Comparison of ENCODE assay signal across 2 cellular contexts in the genomic region with DNA sequence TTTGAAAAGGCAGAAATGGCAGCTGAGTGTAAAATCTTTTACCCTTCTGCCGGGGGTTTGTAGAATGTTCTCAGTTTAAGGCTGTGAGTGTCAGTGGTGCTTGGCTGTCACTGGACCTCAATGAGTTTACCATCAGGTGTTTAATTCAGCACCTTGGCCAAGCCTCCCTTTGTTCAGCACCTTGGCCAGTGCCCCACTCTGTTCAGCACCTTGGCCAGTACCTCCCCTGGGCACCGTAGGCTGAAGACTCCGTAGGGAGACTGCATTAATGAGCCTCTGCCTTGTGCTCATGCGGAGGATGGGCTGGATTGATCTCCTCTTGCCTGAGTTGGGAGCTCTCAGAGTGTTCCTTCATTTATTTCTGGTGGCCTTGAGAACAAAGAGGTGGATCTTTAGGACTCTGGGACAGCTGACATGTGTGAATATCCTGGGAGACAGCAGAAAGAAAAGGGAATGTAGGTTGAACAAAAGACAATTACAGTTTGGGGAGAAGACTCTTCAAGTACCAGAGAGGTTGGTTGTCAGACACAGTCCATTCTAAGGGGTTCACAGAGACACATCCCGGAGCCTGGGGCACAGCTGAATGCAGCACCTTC.
TF ChIP-seq lines count a peak whose summit lies in the region.

No MANE protein-coding gene starts in this region.

TF ChIP-seq in SK-N-SH, 30 proteins besides CTCF, POLR2A, EP300 and RAD21:
- TF ChIP-seq SIN3A (IDR thresholded peaks at IDR 0.05; ENCODE audit: borderline replicate concordance, low read depth, low read length) (peak; percentile 87; the same call in 1 of the 2 replicates), SMC3 (IDR thresholded peaks at IDR 0.05; ENCODE audit: low read depth, low read length) (no peak)
- TF ChIP-seq, protein P1, sequence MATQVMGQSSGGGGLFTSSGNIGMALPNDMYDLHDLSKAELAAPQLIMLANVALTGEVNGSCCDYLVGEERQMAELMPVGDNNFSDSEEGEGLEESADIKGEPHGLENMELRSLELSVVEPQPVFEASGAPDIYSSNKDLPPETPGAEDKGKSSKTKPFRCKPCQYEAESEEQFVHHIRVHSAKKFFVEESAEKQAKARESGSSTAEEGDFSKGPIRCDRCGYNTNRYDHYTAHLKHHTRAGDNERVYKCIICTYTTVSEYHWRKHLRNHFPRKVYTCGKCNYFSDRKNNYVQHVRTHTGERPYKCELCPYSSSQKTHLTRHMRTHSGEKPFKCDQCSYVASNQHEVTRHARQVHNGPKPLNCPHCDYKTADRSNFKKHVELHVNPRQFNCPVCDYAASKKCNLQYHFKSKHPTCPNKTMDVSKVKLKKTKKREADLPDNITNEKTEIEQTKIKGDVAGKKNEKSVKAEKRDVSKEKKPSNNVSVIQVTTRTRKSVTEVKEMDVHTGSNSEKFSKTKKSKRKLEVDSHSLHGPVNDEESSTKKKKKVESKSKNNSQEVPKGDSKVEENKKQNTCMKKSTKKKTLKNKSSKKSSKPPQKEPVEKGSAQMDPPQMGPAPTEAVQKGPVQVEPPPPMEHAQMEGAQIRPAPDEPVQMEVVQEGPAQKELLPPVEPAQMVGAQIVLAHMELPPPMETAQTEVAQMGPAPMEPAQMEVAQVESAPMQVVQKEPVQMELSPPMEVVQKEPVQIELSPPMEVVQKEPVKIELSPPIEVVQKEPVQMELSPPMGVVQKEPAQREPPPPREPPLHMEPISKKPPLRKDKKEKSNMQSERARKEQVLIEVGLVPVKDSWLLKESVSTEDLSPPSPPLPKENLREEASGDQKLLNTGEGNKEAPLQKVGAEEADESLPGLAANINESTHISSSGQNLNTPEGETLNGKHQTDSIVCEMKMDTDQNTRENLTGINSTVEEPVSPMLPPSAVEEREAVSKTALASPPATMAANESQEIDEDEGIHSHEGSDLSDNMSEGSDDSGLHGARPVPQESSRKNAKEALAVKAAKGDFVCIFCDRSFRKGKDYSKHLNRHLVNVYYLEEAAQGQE (IDR thresholded peaks at IDR 0.05; ENCODE audit: low read depth, low read length) = peak; percentile 100
TF ChIP-seq in SK-N-SH: peak in this region for 2.

TF ChIP-seq in K562, 482 proteins besides CTCF, POLR2A, EP300 and RAD21 (continues in another document):
- TF ChIP-seq RBM17 (IDR thresholded peaks at IDR 0.05; ENCODE audit: borderline replicate concordance, low read depth, low read length) (no peak), U2AF2 (optimal IDR thresholded peaks at IDR 0.05; ENCODE audit: low read depth, low read length) (no peak), ZNF507 (tag; conservative IDR thresholded peaks at IDR 0.05) (no peak), TARDBP (IDR thresholded peaks at IDR 0.05) (0 out of 2 replicates have a peak, but pooled peaks have one; percentile 40), RBFOX2 (IDR thresholded peaks at IDR 0.05; ENCODE audit: low read depth, low read length) (no peak), ZNF766 (CRISPR knock-in tag; conservative IDR thresholded peaks at IDR 0.05) (peak; percentile 98), TAF7 (tag; IDR thresholded peaks at IDR 0.05) (no peak), CCAR2 (IDR thresholded peaks at IDR 0.05; ENCODE audit: low read depth, low read length) (no peak), BHLHE40 (IDR thresholded peaks at IDR 0.05; ENCODE audit: low read length) (no peak), ZNF121 (CRISPR knock-in tag; conservative IDR thresholded peaks at IDR 0.05) (peak; percentile 30; the same call in 1 of the 2 replicates), PRPF4 (IDR thresholded peaks at IDR 0.05; ENCODE audit: insufficient read depth, low read depth, low read length, poor library complexity, severe bottlenecking) (no peak), ZNF197 (CRISPR knock-in tag; IDR thresholded peaks at IDR 0.05; ENCODE audit: low read depth) (peak; percentile 97), SAP30 (IDR thresholded peaks at IDR 0.05; ENCODE audit: borderline replicate concordance, insufficient read depth, low read depth, low read length, poor library complexity, severe bottlenecking) (peak; percentile 70), CHD2 (IDR thresholded peaks at IDR 0.05; ENCODE audit: low read depth, low read length) (no peak), ZBTB1 (CRISPR knock-in tag; IDR thresholded peaks at IDR 0.05; ENCODE audit: borderline replicate concordance, low read depth) (peak; percentile 94), RBBP5 (IDR thresholded peaks at IDR 0.05; ENCODE audit: borderline replicate concordance, insufficient read depth, low read length, poor library complexity, severe bottlenecking) (no peak), FUS (optimal IDR thresholded peaks at IDR 0.05; ENCODE audit: low read depth, low read length) (no peak), ZNF561 (CRISPR knock-in tag; conservative IDR thresholded peaks at IDR 0.05) (no peak), ZFP1 (CRISPR knock-in tag; IDR thresholded peaks at IDR 0.05) (no peak), DNMT1 (IDR thresholded peaks at IDR 0.05) (no peak), POLR2G (IDR thresholded peaks at IDR 0.05; ENCODE audit: low read depth, low read length) (no peak), HCFC1 (IDR thresholded peaks at IDR 0.05; ENCODE audit: low read depth, low read length) (peak; percentile 63), C11orf30 (IDR thresholded peaks at IDR 0.05; ENCODE audit: low read depth) (no peak)
- TF ChIP-seq, protein P2, sequence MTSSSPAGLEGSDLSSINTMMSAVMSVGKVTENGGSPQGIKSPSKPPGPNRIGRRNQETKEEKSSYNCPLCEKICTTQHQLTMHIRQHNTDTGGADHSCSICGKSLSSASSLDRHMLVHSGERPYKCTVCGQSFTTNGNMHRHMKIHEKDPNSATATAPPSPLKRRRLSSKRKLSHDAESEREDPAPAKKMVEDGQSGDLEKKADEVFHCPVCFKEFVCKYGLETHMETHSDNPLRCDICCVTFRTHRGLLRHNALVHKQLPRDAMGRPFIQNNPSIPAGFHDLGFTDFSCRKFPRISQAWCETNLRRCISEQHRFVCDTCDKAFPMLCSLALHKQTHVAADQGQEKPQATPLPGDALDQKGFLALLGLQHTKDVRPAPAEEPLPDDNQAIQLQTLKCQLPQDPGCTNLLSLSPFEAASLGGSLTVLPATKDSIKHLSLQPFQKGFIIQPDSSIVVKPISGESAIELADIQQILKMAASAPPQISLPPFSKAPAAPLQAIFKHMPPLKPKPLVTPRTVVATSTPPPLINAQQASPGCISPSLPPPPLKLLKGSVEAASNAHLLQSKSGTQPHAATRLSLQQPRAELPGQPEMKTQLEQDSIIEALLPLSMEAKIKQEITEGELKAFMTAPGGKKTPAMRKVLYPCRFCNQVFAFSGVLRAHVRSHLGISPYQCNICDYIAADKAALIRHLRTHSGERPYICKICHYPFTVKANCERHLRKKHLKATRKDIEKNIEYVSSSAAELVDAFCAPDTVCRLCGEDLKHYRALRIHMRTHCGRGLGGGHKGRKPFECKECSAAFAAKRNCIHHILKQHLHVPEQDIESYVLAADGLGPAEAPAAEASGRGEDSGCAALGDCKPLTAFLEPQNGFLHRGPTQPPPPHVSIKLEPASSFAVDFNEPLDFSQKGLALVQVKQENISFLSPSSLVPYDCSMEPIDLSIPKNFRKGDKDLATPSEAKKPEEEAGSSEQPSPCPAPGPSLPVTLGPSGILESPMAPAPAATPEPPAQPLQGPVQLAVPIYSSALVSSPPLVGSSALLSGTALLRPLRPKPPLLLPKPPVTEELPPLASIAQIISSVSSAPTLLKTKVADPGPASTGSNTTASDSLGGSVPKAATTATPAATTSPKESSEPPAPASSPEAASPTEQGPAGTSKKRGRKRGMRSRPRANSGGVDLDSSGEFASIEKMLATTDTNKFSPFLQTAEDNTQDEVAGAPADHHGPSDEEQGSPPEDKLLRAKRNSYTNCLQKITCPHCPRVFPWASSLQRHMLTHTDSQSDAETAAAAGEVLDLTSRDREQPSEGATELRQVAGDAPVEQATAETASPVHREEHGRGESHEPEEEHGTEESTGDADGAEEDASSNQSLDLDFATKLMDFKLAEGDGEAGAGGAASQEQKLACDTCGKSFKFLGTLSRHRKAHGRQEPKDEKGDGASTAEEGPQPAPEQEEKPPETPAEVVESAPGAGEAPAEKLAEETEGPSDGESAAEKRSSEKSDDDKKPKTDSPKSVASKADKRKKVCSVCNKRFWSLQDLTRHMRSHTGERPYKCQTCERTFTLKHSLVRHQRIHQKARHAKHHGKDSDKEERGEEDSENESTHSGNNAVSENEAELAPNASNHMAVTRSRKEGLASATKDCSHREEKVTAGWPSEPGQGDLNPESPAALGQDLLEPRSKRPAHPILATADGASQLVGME (CRISPR knock-in tag; IDR thresholded peaks at IDR 0.05) = no peak
- TF ChIP-seq, protein P3, sequence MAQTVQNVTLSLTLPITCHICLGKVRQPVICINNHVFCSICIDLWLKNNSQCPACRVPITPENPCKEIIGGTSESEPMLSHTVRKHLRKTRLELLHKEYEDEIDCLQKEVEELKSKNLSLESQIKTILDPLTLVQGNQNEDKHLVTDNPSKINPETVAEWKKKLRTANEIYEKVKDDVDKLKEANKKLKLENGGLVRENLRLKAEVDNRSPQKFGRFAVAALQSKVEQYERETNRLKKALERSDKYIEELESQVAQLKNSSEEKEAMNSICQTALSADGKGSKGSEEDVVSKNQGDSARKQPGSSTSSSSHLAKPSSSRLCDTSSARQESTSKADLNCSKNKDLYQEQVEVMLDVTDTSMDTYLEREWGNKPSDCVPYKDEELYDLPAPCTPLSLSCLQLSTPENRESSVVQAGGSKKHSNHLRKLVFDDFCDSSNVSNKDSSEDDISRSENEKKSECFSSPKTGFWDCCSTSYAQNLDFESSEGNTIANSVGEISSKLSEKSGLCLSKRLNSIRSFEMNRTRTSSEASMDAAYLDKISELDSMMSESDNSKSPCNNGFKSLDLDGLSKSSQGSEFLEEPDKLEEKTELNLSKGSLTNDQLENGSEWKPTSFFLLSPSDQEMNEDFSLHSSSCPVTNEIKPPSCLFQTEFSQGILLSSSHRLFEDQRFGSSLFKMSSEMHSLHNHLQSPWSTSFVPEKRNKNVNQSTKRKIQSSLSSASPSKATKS (CRISPR knock-in tag; IDR thresholded peaks at IDR 0.05) = no peak
- TF ChIP-seq, protein P4, sequence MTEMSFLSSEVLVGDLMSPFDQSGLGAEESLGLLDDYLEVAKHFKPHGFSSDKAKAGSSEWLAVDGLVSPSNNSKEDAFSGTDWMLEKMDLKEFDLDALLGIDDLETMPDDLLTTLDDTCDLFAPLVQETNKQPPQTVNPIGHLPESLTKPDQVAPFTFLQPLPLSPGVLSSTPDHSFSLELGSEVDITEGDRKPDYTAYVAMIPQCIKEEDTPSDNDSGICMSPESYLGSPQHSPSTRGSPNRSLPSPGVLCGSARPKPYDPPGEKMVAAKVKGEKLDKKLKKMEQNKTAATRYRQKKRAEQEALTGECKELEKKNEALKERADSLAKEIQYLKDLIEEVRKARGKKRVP (CRISPR knock-in tag; IDR thresholded peaks at IDR 0.05) = no peak
- TF ChIP-seq, protein P5, sequence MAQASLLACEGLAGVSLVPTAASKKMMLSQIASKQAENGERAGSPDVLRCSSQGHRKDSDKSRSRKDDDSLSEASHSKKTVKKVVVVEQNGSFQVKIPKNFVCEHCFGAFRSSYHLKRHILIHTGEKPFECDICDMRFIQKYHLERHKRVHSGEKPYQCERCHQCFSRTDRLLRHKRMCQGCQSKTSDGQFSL (CRISPR knock-in tag; IDR thresholded peaks at IDR 0.05) = peak; percentile 61
- TF ChIP-seq, protein P5 (tag; IDR thresholded peaks at IDR 0.05) = no peak
- TF ChIP-seq, protein P6, sequence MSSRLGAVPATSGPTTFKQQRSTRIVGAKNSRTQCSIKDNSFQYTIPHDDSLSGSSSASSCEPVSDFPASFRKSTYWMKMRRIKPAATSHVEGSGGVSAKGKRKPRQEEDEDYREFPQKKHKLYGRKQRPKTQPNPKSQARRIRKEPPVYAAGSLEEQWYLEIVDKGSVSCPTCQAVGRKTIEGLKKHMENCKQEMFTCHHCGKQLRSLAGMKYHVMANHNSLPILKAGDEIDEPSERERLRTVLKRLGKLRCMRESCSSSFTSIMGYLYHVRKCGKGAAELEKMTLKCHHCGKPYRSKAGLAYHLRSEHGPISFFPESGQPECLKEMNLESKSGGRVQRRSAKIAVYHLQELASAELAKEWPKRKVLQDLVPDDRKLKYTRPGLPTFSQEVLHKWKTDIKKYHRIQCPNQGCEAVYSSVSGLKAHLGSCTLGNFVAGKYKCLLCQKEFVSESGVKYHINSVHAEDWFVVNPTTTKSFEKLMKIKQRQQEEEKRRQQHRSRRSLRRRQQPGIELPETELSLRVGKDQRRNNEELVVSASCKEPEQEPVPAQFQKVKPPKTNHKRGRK (tag; IDR thresholded peaks at IDR 0.05) = no peak
- TF ChIP-seq, protein P7, sequence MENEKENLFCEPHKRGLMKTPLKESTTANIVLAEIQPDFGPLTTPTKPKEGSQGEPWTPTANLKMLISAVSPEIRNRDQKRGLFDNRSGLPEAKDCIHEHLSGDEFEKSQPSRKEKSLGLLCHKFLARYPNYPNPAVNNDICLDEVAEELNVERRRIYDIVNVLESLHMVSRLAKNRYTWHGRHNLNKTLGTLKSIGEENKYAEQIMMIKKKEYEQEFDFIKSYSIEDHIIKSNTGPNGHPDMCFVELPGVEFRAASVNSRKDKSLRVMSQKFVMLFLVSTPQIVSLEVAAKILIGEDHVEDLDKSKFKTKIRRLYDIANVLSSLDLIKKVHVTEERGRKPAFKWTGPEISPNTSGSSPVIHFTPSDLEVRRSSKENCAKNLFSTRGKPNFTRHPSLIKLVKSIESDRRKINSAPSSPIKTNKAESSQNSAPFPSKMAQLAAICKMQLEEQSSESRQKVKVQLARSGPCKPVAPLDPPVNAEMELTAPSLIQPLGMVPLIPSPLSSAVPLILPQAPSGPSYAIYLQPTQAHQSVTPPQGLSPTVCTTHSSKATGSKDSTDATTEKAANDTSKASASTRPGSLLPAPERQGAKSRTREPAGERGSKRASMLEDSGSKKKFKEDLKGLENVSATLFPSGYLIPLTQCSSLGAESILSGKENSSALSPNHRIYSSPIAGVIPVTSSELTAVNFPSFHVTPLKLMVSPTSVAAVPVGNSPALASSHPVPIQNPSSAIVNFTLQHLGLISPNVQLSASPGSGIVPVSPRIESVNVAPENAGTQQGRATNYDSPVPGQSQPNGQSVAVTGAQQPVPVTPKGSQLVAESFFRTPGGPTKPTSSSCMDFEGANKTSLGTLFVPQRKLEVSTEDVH (IDR thresholded peaks at IDR 0.05; ENCODE audit: low read depth, partially characterized antibody) = peak; percentile 44
